19 cellular contexts compared by ENCODE assay signal in genomic region chr14:63276016-63276415, GRCh38. TPM values are rescaled to one million over a fixed set of nuclear protein-coding genes. Genes with fewer than 3 reads are reported as not detected.
"Had no signal": no experiment of that assay in that cellular context is flagged by ENCODE, and none has a peak within 500 bp of the region (broad histone marks: within the 10 kb centered on the region; RNA-seq: fewer than 3 reads in every experiment).

No MANE protein-coding gene starts in this region.

- DNase-seq: activated CD4-positive, alpha-beta T cell treated with anti-CD3 and anti-CD28 coated beads, Interleukin-2, amount 10 ng/mL, durations not matched to agents 24 days and 14 days; activated naive CD4-positive, alpha-beta T cell treated with Interleukin-2 at 50 U/mL for 16 hours; activated T-cell treated with anti-CD3 and anti-CD28 coated beads, Interleukin-2, amount 50 U/mL, for 24 hours; islet precursor cell; left colon; natural killer cell; stimulated activated CD4-positive, alpha-beta T cell treated with anti-CD3 and anti-CD28 coated beads, Interleukin-4, amount 100 ng/mL, for 1 hour; testis had no signal

- H3K4me3 ChIP-seq: lung, smooth muscle cell, testis, upper lobe of left lung had no signal

- H3K27me3 ChIP-seq: foreskin keratinocyte, testis, upper lobe of left lung had no signal

- H3K36me3 ChIP-seq: upper lobe of left lung had no signal

- H3K4me1 ChIP-seq: foreskin keratinocyte, parathyroid adenoma, testis had no signal

- H3K9me3 ChIP-seq: testis, upper lobe of left lung had no signal

- H3K27ac ChIP-seq: epithelial cell of prostate, foreskin keratinocyte, parathyroid adenoma, testis, upper lobe of left lung had no signal

RNA-seq across cellular contexts. Expression of gene GPHB5, which starts 42.7 kb away (rescaled TPM):
- total RNA-seq: activated CD4-positive, alpha-beta T cell treated with anti-CD3 and anti-CD28 coated beads, Interleukin-2, amount 10 ng/mL, durations not matched to agents 24 days and 14 days; activated CD8-positive, alpha-beta T cell treated with anti-CD3 and anti-CD28 coated beads for 36 hours; activated T-helper 2 cell treated with anti-CD3 and anti-CD28 coated beads, Interferon-gamma antibody, Interleukin-2, Interleukin-4, amounts not matched to agents 10 μg/mL and 5 μg/mL and 100 μg/mL, durations not matched to agents 14 hours and 24 hours and 36 hours; dermis microvascular lymphatic vessel endothelial cell; fibroblast of lung; foreskin keratinocyte; left colon; lung; natural killer cell; sciatic nerve; smooth muscle cell; testis; upper lobe of left lung had no signal
